ENCODE assay signal across 15 cellular contexts in genomic region chr7:44289341-44290249, GRCh38. TPM values are rescaled to one million over a fixed set of nuclear protein-coding genes. Genes with fewer than 3 reads are reported as not detected.
A peak's percentile ranks its signal among the peaks of the same experiment; 100 is the strongest.
DNase-seq lines count a peak whose midpoint lies in the region; ATAC-seq and TF ChIP-seq lines count a peak whose summit lies in the region.
"Had no signal": no experiment of that assay in that cellular context is flagged by ENCODE, and none has a peak within 500 bp of the region (broad histone marks: within the 10 kb centered on the region; RNA-seq: fewer than 3 reads in every experiment).

No MANE protein-coding gene starts in this region.

- TF ChIP-seq EP300 in upper lobe of left lung (IDR thresholded peaks at IDR 0.05): no peak

- no peak overlapping the region for H3K4me3 ChIP-seq in upper lobe of left lung

- peaks cover 0 to 5% (median 3%) of the 10 kb centered on the region in 4 donors for H3K27me3 ChIP-seq in upper lobe of left lung

- H3K27ac Mint-ChIP-seq in nephron: peak overlapping the region; percentile 88 to 94 (median 91)
- H3K27ac Mint-ChIP-seq: naive thymus-derived CD4-positive, alpha-beta T cell had no signal

- peaks cover 0 to 12% (median 6%) of the 10 kb centered on the region in 4 donors for H3K4me1 ChIP-seq in upper lobe of left lung

- DNase-seq in activated effector memory CD4-positive, alpha-beta T cell treated with anti-CD3 and anti-CD28 coated beads, Interleukin-2, amount 50 U/mL, for 16 hours: peak; percentile 39
- DNase-seq in activated effector memory CD4-positive, alpha-beta T cell treated with Interleukin-2 at 50 U/mL for 16 hours: no peak
- DNase-seq in upper lobe of left lung (peak; percentile 20 to 54), NAMALWA (ENCODE audit: low spot score) (no peak)
- DNase-seq: activated CD4-positive, CD25-positive, alpha-beta regulatory T cell treated with anti-CD3 and anti-CD28 coated beads, Interleukin-2, amount 50 U/mL, for 72 hours; DMS53; foreskin melanocyte; Kasumi-1; kidney glomerular epithelial cell; NCI-H1930 had no signal

- no peak for ATAC-seq in upper lobe of left lung (ENCODE audit: low FRiP score in 2 of 2)
- ATAC-seq in GM21381 (IDR thresholded peaks at IDR 0.05; ENCODE audit: unreplicated experiment): no peak
- ATAC-seq in GM18868 (IDR thresholded peaks at IDR 0.05; ENCODE audit: unreplicated experiment): no peak
- ATAC-seq: naive thymus-derived CD4-positive, alpha-beta T cell had no signal

- H3K36me3 Mint-ChIP-seq in nephron (ENCODE audit: low read depth): no peaks in the 10 kb centered on the region
- H3K36me3 Mint-ChIP-seq: naive thymus-derived CD4-positive, alpha-beta T cell had no signal

- no peaks in the 10 kb centered on the region for H3K36me3 ChIP-seq in upper lobe of left lung

- H3K27me3 Mint-ChIP-seq in nephron (ENCODE audit: low read depth): peaks cover 26% of the 10 kb centered on the region

- H3K9me3 ChIP-seq in upper lobe of left lung: no peaks in the 10 kb centered on the region

- WGBS in upper lobe of left lung, 2 donors: 86 to 89% methylated on average over 17 to 24 of the region's 24 CpGs

- TF ChIP-seq CTCF in nephron (IDR thresholded peaks at IDR 0.05; ENCODE audit: unreplicated experiment in 3 of 3) (no peak), upper lobe of left lung (IDR thresholded peaks at IDR 0.05) (no peak)

- no peaks in the 10 kb centered on the region for H3K9me3 Mint-ChIP-seq in nephron
- H3K9me3 Mint-ChIP-seq: naive thymus-derived CD4-positive, alpha-beta T cell had no signal

- peaks cover 26% of the 10 kb centered on the region for H3K4me1 Mint-ChIP-seq in nephron

- H3K27ac ChIP-seq in cingulate gyrus (ENCODE audit: low read depth, low read length) (peak overlapping the region; percentile 39), upper lobe of left lung (no peak overlapping the region)

- no peak for TF ChIP-seq POLR2A in upper lobe of left lung (IDR thresholded peaks at IDR 0.05)

- peak overlapping the region; percentile 2 to 51 (median 39) for H3K4me3 Mint-ChIP-seq in nephron
- H3K4me3 Mint-ChIP-seq: naive thymus-derived CD4-positive, alpha-beta T cell had no signal

RNA-seq across cellular contexts. Expression of gene CAMK2B, which starts 35.8 kb away (rescaled TPM):
- 1 to 10 TPM in 1 of 6 donors, under 1 TPM in 2, not detected in 3; 0.09 to 1.8 (median 0.27) TPM for total RNA-seq in upper lobe of left lung

Comparison
In these comparisons a context has a peak if more than half of its experiments do, and no peak if none do; other contexts are left out.
1. DNase-seq: peak in activated effector memory CD4-positive, alpha-beta T cell treated with anti-CD3 and anti-CD28 coated beads, Interleukin-2, amount 50 U/mL, for 16 hours (single experiment) and upper lobe of left lung (2 of 2); none in activated effector memory CD4-positive, alpha-beta T cell treated with Interleukin-2 at 50 U/mL for 16 hours (single experiment) and NAMALWA (single experiment).